ENCODE assay signal across 19 cellular contexts in the genomic region with DNA sequence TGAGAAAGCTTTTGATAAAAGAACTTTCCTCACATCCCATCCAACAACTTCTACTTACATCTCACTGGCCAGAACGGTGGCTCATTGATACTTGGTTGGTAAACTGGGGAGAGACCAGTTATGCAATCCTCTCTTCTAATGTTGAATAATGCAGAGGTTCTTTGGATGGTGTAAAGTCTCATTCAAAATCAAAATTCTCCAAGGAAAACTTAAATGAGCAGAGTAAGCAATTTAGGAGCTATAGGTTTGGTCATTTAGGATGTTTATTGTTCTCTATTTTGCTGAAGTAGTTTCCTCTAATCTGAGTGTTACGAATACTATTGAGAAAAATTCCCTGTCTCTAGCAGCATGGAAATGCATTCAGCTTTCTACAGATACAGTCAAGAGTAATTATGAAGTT. TPM values are rescaled to one million over a fixed set of nuclear protein-coding genes. Genes with fewer than 3 reads are reported as not detected.
DNase-seq lines count a peak whose midpoint lies in the region; ATAC-seq, FAIRE-seq and TF ChIP-seq lines count a peak whose summit lies in the region.
"Had no signal": no experiment of that assay in that cellular context is flagged by ENCODE, and none has a peak within 500 bp of the region (broad histone marks: within the 10 kb centered on the region; RNA-seq: fewer than 3 reads in every experiment).

No MANE protein-coding gene starts in this region.

- H3K4me1 Mint-ChIP-seq in GM23338, result no peaks in the 10 kb centered on the region
- peaks cover 37% of the 10 kb centered on the region for H3K4me1 Mint-ChIP-seq in stimulated activated memory B cell treated with anti-CD40 and anti-IgM and Interleukin-4, amounts not matched to agents 10 μg/mL and 1 μg/mL and 100 μg/mL, for 72 hours
- H3K4me1 Mint-ChIP-seq: H9 had no signal

- no peaks in the 10 kb centered on the region for H3K9me3 ChIP-seq in HepG2 (ENCODE audit: low read length)
- no peaks in the 10 kb centered on the region for H3K9me3 ChIP-seq in right lobe of liver
- H3K9me3 ChIP-seq in K562 (replicated peaks; ENCODE audit: control insufficient read depth, insufficient read depth, low read depth, low read length), result no peaks in the 10 kb centered on the region

- TF ChIP-seq EP300 in HepG2 (IDR thresholded peaks at IDR 0.05; ENCODE audit: low read depth in 2 of 2, low read length in 2 of 2) (no peak), HepG2 (CRISPR knock-in tag; IDR thresholded peaks at IDR 0.05; ENCODE audit: borderline replicate concordance) (no peak), K562 (IDR thresholded peaks at IDR 0.05; ENCODE audit: low read length) (no peak)

- peaks cover 1% of the 10 kb centered on the region for H3K27me3 Mint-ChIP-seq in GM23338 (ENCODE audit: insufficient read depth, low read depth, poor library complexity)
- no peaks in the 10 kb centered on the region for H3K27me3 Mint-ChIP-seq in stimulated activated memory B cell treated with anti-CD40 and anti-IgM and Interleukin-4, amounts not matched to agents 10 μg/mL and 1 μg/mL and 100 μg/mL, for 72 hours
- H3K27me3 Mint-ChIP-seq: CD4-positive, alpha-beta memory T cell had no signal

- no peaks in the 10 kb centered on the region for H3F3A ChIP-seq in GM23338 (replicated peaks; ENCODE audit: low read depth)

- H3K4me3 Mint-ChIP-seq in GM23338, result no peak overlapping the region
- H3K4me3 Mint-ChIP-seq in stimulated activated memory B cell treated with anti-CD40 and anti-IgM and Interleukin-4, amounts not matched to agents 10 μg/mL and 1 μg/mL and 100 μg/mL, for 72 hours, result no peak overlapping the region
- H3K4me3 Mint-ChIP-seq: CD4-positive, alpha-beta memory T cell; H9 had no signal

- H3K79me2 ChIP-seq in HepG2 (ENCODE audit: insufficient read depth, low read length) (no peaks in the 10 kb centered on the region), GM23338 (replicated peaks; ENCODE audit: insufficient read depth) (no peaks in the 10 kb centered on the region), K562 (ENCODE audit: control insufficient read depth, insufficient read depth, low read length) (no peaks in the 10 kb centered on the region)

- no peaks in the 10 kb centered on the region for H4K20me1 ChIP-seq in HepG2 (ENCODE audit: insufficient read depth, low read length)
- no peaks in the 10 kb centered on the region for H4K20me1 ChIP-seq in GM23338 (replicated peaks; ENCODE audit: insufficient read depth)
- no peaks in the 10 kb centered on the region for H4K20me1 ChIP-seq in K562 (replicated peaks; ENCODE audit: control insufficient read depth, insufficient read depth, low read length)

- H3K36me3 Mint-ChIP-seq in GM23338 (ENCODE audit: low read depth), result no peaks in the 10 kb centered on the region
- H3K36me3 Mint-ChIP-seq in stimulated activated memory B cell treated with anti-CD40 and anti-IgM and Interleukin-4, amounts not matched to agents 10 μg/mL and 1 μg/mL and 100 μg/mL, for 72 hours, result no peaks in the 10 kb centered on the region
- H3K36me3 Mint-ChIP-seq: CD4-positive, alpha-beta memory T cell had no signal

- no peak for DNase-seq in HepG2 (ENCODE audit: low spot score)
- DNase-seq in right lobe of liver, result no peak
- DNase-seq in GM23338 (ENCODE audit: low spot score), result no peak
- no peak for DNase-seq in K562 (ENCODE audit: extremely low read depth in 1 of 4, low spot score in 3 of 4)
- no peak for DNase-seq in NCI-H1092 treated with DMSO at 0.1 percent for 48 hours (lab: John Stamatoyannopoulos, UW)
- DNase-seq: ACHN; C1 segment of cervical spinal cord; Calu3; CD4-positive, alpha-beta memory T cell; COR-L47; DMS53; DMS79 treated with DMSO at 0.1 percent for 48 hours; GF-D8; H9 had no signal

- no peak for TF ChIP-seq CTCF in HepG2 (CRISPR knock-in tag; IDR thresholded peaks at IDR 0.05)
- TF ChIP-seq CTCF in right lobe of liver (IDR thresholded peaks at IDR 0.05), result no peak
- TF ChIP-seq CTCF in GM23338 (conservative IDR thresholded peaks at IDR 0.05; ENCODE audit: low read depth in 2 of 2), result no peak
- TF ChIP-seq CTCF in K562 (IDR thresholded peaks at IDR 0.05 in 2 of 3, conservative IDR thresholded peaks at IDR 0.05 in 1 of 3; ENCODE audit: insufficient read depth in 2 of 3, low read depth in 1 of 3, low read length in 3 of 3), result no peak

- TF ChIP-seq POLR2A in HepG2 (IDR thresholded peaks at IDR 0.05; ENCODE audit: insufficient read depth in 1 of 2, low read depth in 2 of 2, low read length in 2 of 2) (no peak), right lobe of liver (IDR thresholded peaks at IDR 0.05) (no peak), K562 (conservative IDR thresholded peaks at IDR 0.05) (no peak)

- in situ Hi-C loops in HepG2 (cut with HindIII; ENCODE audit: extremely low pct_ligation_motif_present, low pct_unique_long_range_greater_than_20kb) (no loop called here), K562 (cut with MboI) (no loop called here)

- H3K4me1 ChIP-seq in HepG2 (ENCODE audit: insufficient read depth, low read length) (peaks cover 23% of the 10 kb centered on the region), right lobe of liver (peaks cover 0 to 23% (median 4%) of the 10 kb centered on the region in 4 donors), GM23338 (ENCODE audit: insufficient read depth) (no peaks in the 10 kb centered on the region), K562 (replicated peaks in 1 of 2; ENCODE audit: control insufficient read depth in 2 of 2, insufficient read depth in 2 of 2, low read length in 2 of 2) (no peaks in the 10 kb centered on the region)

- no peak overlapping the region for H3K4me3 ChIP-seq in HepG2 (replicated peaks in 1 of 3; ENCODE audit: insufficient read depth in 1 of 3, low read depth in 2 of 3, low read length in 3 of 3)
- no peak overlapping the region for H3K4me3 ChIP-seq in right lobe of liver
- H3K4me3 ChIP-seq in GM23338, result no peak overlapping the region
- H3K4me3 ChIP-seq in K562, result no peak overlapping the region

- H2AFZ ChIP-seq in HepG2 (ENCODE audit: low read length), result no peak overlapping the region
- H2AFZ ChIP-seq in GM23338, result peak overlapping the region; percentile 59; the same call in 1 of the 2 replicates
- no peak overlapping the region for H2AFZ ChIP-seq in K562 (ENCODE audit: low read depth, low read length)

- CTCF ChIA-PET in HepG2 (lab: Yijun Ruan, JAX; ENCODE audit: low intra/inter-chr PET ratio, low total read pairs) (no interaction called here), K562 (lab: Yijun Ruan, JAX; ENCODE audit: low intra/inter-chr PET ratio) (no interaction called here)

- H3K9ac ChIP-seq in HepG2 (ENCODE audit: insufficient read depth, low read depth, low read length) (no peak overlapping the region), K562 (ENCODE audit: insufficient read depth in 1 of 2, low read depth in 2 of 2, low read length in 2 of 2) (no peak overlapping the region)

- H3K27ac Mint-ChIP-seq in GM23338, result no peak overlapping the region
- no peak overlapping the region for H3K27ac Mint-ChIP-seq in stimulated activated memory B cell treated with anti-CD40 and anti-IgM and Interleukin-4, amounts not matched to agents 10 μg/mL and 1 μg/mL and 100 μg/mL, for 72 hours
- H3K27ac Mint-ChIP-seq: CD4-positive, alpha-beta memory T cell; H9 had no signal

- FAIRE-seq in HepG2 (lab: Jason Lieb, UNC), result no peak
- no peak for FAIRE-seq in K562 (lab: Jason Lieb, UNC)
- FAIRE-seq: A204.1 had no signal

- peaks cover 4% of the 10 kb centered on the region; the same call in 1 of the 3 replicates for H3K9me3 Mint-ChIP-seq in GM23338
- no peaks in the 10 kb centered on the region for H3K9me3 Mint-ChIP-seq in stimulated activated memory B cell treated with anti-CD40 and anti-IgM and Interleukin-4, amounts not matched to agents 10 μg/mL and 1 μg/mL and 100 μg/mL, for 72 hours
- H3K9me3 Mint-ChIP-seq: CD4-positive, alpha-beta memory T cell; H9 had no signal

- H3K27me3 ChIP-seq in HepG2 (ENCODE audit: control insufficient read depth in 1 of 2, insufficient read depth in 2 of 2, low read length in 2 of 2), result no peaks in the 10 kb centered on the region
- no peaks in the 10 kb centered on the region for H3K27me3 ChIP-seq in right lobe of liver
- H3K27me3 ChIP-seq in GM23338 (ENCODE audit: insufficient read depth), result no peaks in the 10 kb centered on the region
- H3K27me3 ChIP-seq in K562 (ENCODE audit: control insufficient read depth in 2 of 2, insufficient read depth in 2 of 2, low read length in 2 of 2), result peaks cover 4 to 5% of the 10 kb centered on the region in 2 experiments; a peak in 2 of 5 replicates

- intact Hi-C loops in HepG2 (cut with micrococcal nuclease; ENCODE audit: unreplicated experiment) (no loop called here), right lobe of liver (cut with DNase I) (no loop called here), K562 (cut with micrococcal nuclease) (no loop called here)

- WGBS in HepG2 (ENCODE audit: low lambda C conversion rate), result 78% methylated on average over 2 of the region's 2 CpGs
- 66% methylated on average over 2 of the region's 2 CpGs for WGBS in right lobe of liver (ENCODE audit: insufficient coverage, low coverage, low lambda C conversion rate, missing lambda C conversion rate)
- 0% methylated on average over 2 of the region's 2 CpGs for WGBS in K562 (ENCODE audit: insufficient coverage, low coverage, missing lambda C conversion rate)

- TF ChIP-seq RAD21 in HepG2 (CRISPR knock-in tag; IDR thresholded peaks at IDR 0.05), result no peak
- no peak for TF ChIP-seq RAD21 in K562 (CRISPR knock-in tag; conservative IDR thresholded peaks at IDR 0.05 in 1 of 2, IDR thresholded peaks at IDR 0.05 in 1 of 2)

- H3K9me2 ChIP-seq in GM23338 (ENCODE audit: insufficient read depth), result no peaks in the 10 kb centered on the region

- POLR2A ChIA-PET in HepG2 (lab: Yijun Ruan, JAX), result no interaction called here
- POLR2A ChIA-PET in K562 (lab: Yijun Ruan, JAX), result interaction anchor here (1.2 kb wide), 1 partner anchor 9 kb away, joined by 4 read pairs; no protein-coding TSS in a partner anchor

- no TSS peak for BruUV-seq in HepG2 (replicated peaks; lab: Mats Ljungman, UMichigan)
- no TSS peak for BruUV-seq in K562 (replicated peaks; lab: Mats Ljungman, UMichigan)

- H3K27ac ChIP-seq in HepG2 (ENCODE audit: extremely low read length, insufficient read depth, low read length) (no peak overlapping the region), right lobe of liver (no peak overlapping the region), GM23338 (ENCODE audit: low read depth) (no peak overlapping the region), K562 (ENCODE audit: extremely low read depth, low read depth, low read length) (no peak overlapping the region)
- H3K27ac ChIP-seq: 22Rv1 had no signal

- H3K9me1 ChIP-seq in K562 (ENCODE audit: control insufficient read depth, insufficient read depth, low read length), result no peaks in the 10 kb centered on the region

- ATAC-seq in HepG2 (no peak), right lobe of liver (no peak), GM23338 (no peak), K562 (no peak), GM21786 (IDR thresholded peaks at IDR 0.05; ENCODE audit: unreplicated experiment) (no peak)
- ATAC-seq in stimulated activated memory B cell treated with anti-CD40 and anti-IgM and Interleukin-4, amounts not matched to agents 10 μg/mL and 1 μg/mL and 100 μg/mL, for 72 hours, result no peak
- ATAC-seq: HCT116 had no signal

- no peaks in the 10 kb centered on the region for H3K36me3 ChIP-seq in HepG2 (replicated peaks in 1 of 2; ENCODE audit: control insufficient read depth in 1 of 2, insufficient read depth in 2 of 2, low read length in 2 of 2)
- H3K36me3 ChIP-seq in right lobe of liver, result no peaks in the 10 kb centered on the region
- H3K36me3 ChIP-seq in GM23338 (ENCODE audit: insufficient read depth), result no peaks in the 10 kb centered on the region
- no peaks in the 10 kb centered on the region for H3K36me3 ChIP-seq in K562 (ENCODE audit: control insufficient read depth, insufficient read depth, low read length)

- H3K4me2 ChIP-seq in HepG2 (ENCODE audit: low read depth, low read length) (no peak overlapping the region), GM23338 (no peak overlapping the region), K562 (ENCODE audit: insufficient read depth, low read length) (no peak overlapping the region)

RNA-seq across cellular contexts. Expression of a gene that starts 26.5 kb away (rescaled TPM):
- total RNA-seq in HepG2 (2016; rRNA removed; fragmentation: Illumina TruSeq; extraction: Trizol), result 26.4 and 50.0 TPM in 2 replicates
- 3.3 and 3.9 TPM in 2 replicates for total RNA-seq in HepG2 (2016; cell fraction: cytosol; rRNA removed; fragmentation: Illumina TruSeq; extraction: Trizol; ENCODE audit: low read depth)
- 28.4 and 50.0 TPM in 2 replicates for total RNA-seq in HepG2 (2016; cell fraction: insoluble cytoplasmic fraction; rRNA removed; fragmentation: Illumina TruSeq; extraction: Trizol)
- total RNA-seq in HepG2 (2016; cell fraction: membrane; rRNA removed; fragmentation: Illumina TruSeq; extraction: Trizol), result 9.2 and 9.5 TPM in 2 replicates
- total RNA-seq in HepG2 (2016; cell fraction: nucleus; rRNA removed; fragmentation: Illumina TruSeq; extraction: Trizol), result 16.6 and 22.0 TPM in 2 replicates
- 5.6 and 6.1 TPM in 2 replicates for polyA plus RNA-seq in HepG2 (2011; rRNA removed)
- polyA plus RNA-seq in HepG2 (2011; cell fraction: cytosol; rRNA removed), result 1.7 and 2.9 TPM in 2 replicates
- polyA plus RNA-seq in HepG2 (2011; cell fraction: nucleus; rRNA removed), result 4.0 and 6.4 TPM in 2 replicates
- polyA plus RNA-seq in HepG2 (2012), result 9.9 and 10.9 TPM in 2 replicates
- polyA plus RNA-seq in HepG2 (2016; cell fraction: cytosol; fragmentation: Illumina TruSeq; extraction: Trizol; ENCODE audit: low read depth), result 1.5 and 2.2 TPM in 2 replicates
- 24.1 and 27.8 TPM in 2 replicates for polyA plus RNA-seq in HepG2 (2016; cell fraction: insoluble cytoplasmic fraction; fragmentation: Illumina TruSeq; extraction: Trizol; ENCODE audit: low read depth)
- 4.4 and 5.5 TPM in 2 replicates for polyA plus RNA-seq in HepG2 (2016; cell fraction: membrane; fragmentation: Illumina TruSeq; extraction: Trizol; ENCODE audit: low read depth)
- 16.5 and 18.5 TPM in 2 replicates for polyA plus RNA-seq in HepG2 (2016; cell fraction: nucleus; fragmentation: Illumina TruSeq; extraction: Trizol; ENCODE audit: insufficient read depth, low read depth)
- 2.7 and 5.1 TPM in 2 replicates for polyA minus RNA-seq in HepG2 (2011; rRNA and poly(A)+ RNA removed; ENCODE audit: low replicate concordance)
- polyA minus RNA-seq in HepG2 (2011; cell fraction: cytosol; rRNA and poly(A)+ RNA removed), result 6.2 and 11.1 TPM in 2 replicates
- polyA minus RNA-seq in HepG2 (2011; cell fraction: nucleus; rRNA and poly(A)+ RNA removed), result 17.9 and 20.6 TPM in 2 replicates
- 10 to 100 TPM in 1 of 6 experiments, 1 to 10 TPM in 5; 6.0 to 18.1 (median 7.3) TPM for total RNA-seq in right lobe of liver
- total RNA-seq in GM23338 (2014; rRNA removed; shearing (Covaris generic)), result 56.5 and 59.7 TPM in 2 replicates
- 28.9 and 31.0 TPM in 2 replicates for polyA plus RNA-seq in GM23338 (2016; fragmentation: Nextera tagmentation; extraction: Ambion mirVana)
- total RNA-seq in K562 (2011; cell fraction: chromatin; rRNA removed; ENCODE audit: low replicate concordance), result 3.1 and 7.4 TPM in 2 replicates
- total RNA-seq in K562 (2011; cell fraction: nucleolus; rRNA removed), result 0.50 and 0.53 TPM in 2 replicates
- 1.4 and 2.2 TPM in 2 replicates for total RNA-seq in K562 (2011; cell fraction: nucleoplasm; rRNA removed)
- 6.0 and 7.0 TPM in 2 replicates for total RNA-seq in K562 (2014; rRNA removed)
- 9.2 and 10.6 TPM in 2 replicates for total RNA-seq in K562 (2014; rRNA removed; fragmentation: Illumina TruSeq; extraction: Trizol)
- 5.9 and 7.9 TPM in 2 replicates for total RNA-seq in K562 (2015; rRNA removed; fragmentation: Illumina TruSeq; extraction: Trizol)
- 9.2 and 9.3 TPM in 2 replicates for total RNA-seq in K562 (2021)
- 2.9 and 6.8 TPM in 2 replicates for polyA plus RNA-seq in K562 (2011; rRNA removed)
- polyA plus RNA-seq in K562 (2011; cell fraction: cytosol; rRNA removed), result 0.94 and 1.0 TPM in 2 replicates
- 1.6 and 2.0 TPM in 2 replicates for polyA plus RNA-seq in K562 (2011; cell fraction: nucleus; rRNA removed)
- polyA plus RNA-seq in K562 (2012), result 4.4 and 5.0 TPM in 2 replicates
- polyA plus RNA-seq in K562 (2014; fragmentation: Illumina TruSeq; extraction: Trizol), result 7.1 and 10.7 TPM in 2 replicates
- 1 to 10 TPM; 2.6 to 3.2 TPM for polyA plus RNA-seq in K562 (2014; fragmentation: Nextera tagmentation; extraction: Ambion mirVana)
- 6.9 and 8.1 TPM in 2 replicates for polyA plus RNA-seq in K562 (2014; rRNA removed)
- polyA minus RNA-seq in K562 (2011; rRNA and poly(A)+ RNA removed), result 5.1 and 6.9 TPM in 2 replicates
- polyA minus RNA-seq in K562 (2011; cell fraction: cytosol; rRNA and poly(A)+ RNA removed), result 2.9 and 6.6 TPM in 2 replicates
- polyA minus RNA-seq in K562 (2011; cell fraction: nucleus; rRNA and poly(A)+ RNA removed), result 1.5 and 1.7 TPM in 2 replicates
